In genomic region chr7:85343484-85343883, GRCh38 we compare ENCODE assay signal across 1 cellular context.
TF ChIP-seq lines count a peak whose summit lies in the region.

No MANE protein-coding gene starts in this region.

TF ChIP-seq in GM23338, 12 proteins besides CTCF, POLR2A, EP300 and RAD21 (continued from another document):
- TF ChIP-seq REST (IDR thresholded peaks at IDR 0.05; ENCODE audit: unreplicated experiment), result no peak
- TF ChIP-seq CREB1 (CRISPR knock-in tag; IDR thresholded peaks at IDR 0.05; ENCODE audit: low read depth), result no peak
- TF ChIP-seq EZH2 (IDR thresholded peaks at IDR 0.05; ENCODE audit: low read depth, unreplicated experiment), result no peak
- no peak for TF ChIP-seq ZNF114 (CRISPR knock-in tag; IDR thresholded peaks at IDR 0.05)
